In the genomic region with DNA sequence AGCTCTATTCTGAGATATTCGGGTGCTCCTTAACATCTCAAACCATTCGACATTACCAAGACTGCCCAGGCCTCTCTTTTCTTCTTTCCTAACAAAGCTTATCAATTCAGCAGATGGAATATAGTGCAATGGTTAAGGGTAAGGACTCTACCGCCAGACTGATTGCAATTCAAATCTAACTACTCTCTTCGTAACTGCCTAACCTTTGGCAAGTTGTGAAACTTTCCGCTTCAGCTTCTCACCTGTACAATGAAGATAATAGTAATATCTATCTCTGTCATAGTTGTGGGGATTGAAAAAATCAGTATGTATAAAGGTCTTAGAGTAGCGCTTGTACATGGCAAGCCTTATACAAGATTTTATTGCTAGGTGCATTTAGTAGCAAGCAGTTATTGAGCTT, we compare ENCODE assay signal across 8 cellular contexts. TPM values are rescaled to one million over a fixed set of nuclear protein-coding genes. Genes with fewer than 3 reads are reported as not detected.
A peak's percentile ranks its signal among the peaks of the same experiment; 100 is the strongest.
DNase-seq lines count a peak whose midpoint lies in the region; ATAC-seq, FAIRE-seq and TF ChIP-seq lines count a peak whose summit lies in the region.

No MANE protein-coding gene starts in this region.

- peak overlapping the region; percentile 98 for H3K27ac Mint-ChIP-seq in activated CD4-positive, alpha-beta T cell treated with anti-CD3 and anti-CD28 coated beads for 36 hours
- peak overlapping the region; percentile 93 for H3K27ac Mint-ChIP-seq in activated CD8-positive, alpha-beta T cell treated with anti-CD3 and anti-CD28 coated beads for 36 hours

- H3K9me1 ChIP-seq in keratinocyte (ENCODE audit: control insufficient read depth, extremely low read depth, insufficient read depth, low read length) = no peaks in the 10 kb centered on the region

- dilution Hi-C loops in keratinocyte (cut with MboI; ENCODE audit: extremely low pct_ligation_motif_present, low sequenced_read_pairs) = no loop called here

- H3K79me2 ChIP-seq in keratinocyte (ENCODE audit: control insufficient read depth, insufficient read depth, low read length) = peaks cover 61% of the 10 kb centered on the region

- H2AFZ ChIP-seq in keratinocyte (ENCODE audit: control insufficient read depth, low read length) = peak overlapping the region; percentile 36

- POLR2A ChIA-PET in activated CD4-positive, alpha-beta T cell treated with anti-CD3 and anti-CD28 coated beads for 36 hours (lab: Charles Lee) = no interaction called here
- POLR2A ChIA-PET in activated CD8-positive, alpha-beta T cell treated with anti-CD3 and anti-CD28 coated beads for 36 hours (lab: Charles Lee) = interaction anchor here (1.0 to 1.3 kb wide), 3 partner anchors 8 to 13 kb away, joined by 3 to 4 read pairs (median 3); no protein-coding TSS in a partner anchor

- FAIRE-seq in keratinocyte (lab: Jason Lieb, UNC) (no peak), D721Med (lab: Jason Lieb, UNC) (no peak)

- H3K4me1 Mint-ChIP-seq in activated CD4-positive, alpha-beta T cell treated with anti-CD3 and anti-CD28 coated beads for 36 hours = peaks cover 47% of the 10 kb centered on the region
- peaks cover 50% of the 10 kb centered on the region for H3K4me1 Mint-ChIP-seq in activated CD8-positive, alpha-beta T cell treated with anti-CD3 and anti-CD28 coated beads for 36 hours (ENCODE audit: low read depth)

- H3K9me3 Mint-ChIP-seq in activated CD4-positive, alpha-beta T cell treated with anti-CD3 and anti-CD28 coated beads for 36 hours (ENCODE audit: low read depth) = no peaks in the 10 kb centered on the region
- H3K9me3 Mint-ChIP-seq in activated CD8-positive, alpha-beta T cell treated with anti-CD3 and anti-CD28 coated beads for 36 hours = no peaks in the 10 kb centered on the region

- no peak for ATAC-seq in activated CD4-positive, alpha-beta T cell treated with anti-CD3 and anti-CD28 coated beads for 36 hours
- no peak for ATAC-seq in activated CD8-positive, alpha-beta T cell treated with anti-CD3 and anti-CD28 coated beads for 36 hours
- no peak for ATAC-seq in GM18511 (IDR thresholded peaks at IDR 0.05; ENCODE audit: unreplicated experiment)

- H3K4me2 ChIP-seq in keratinocyte (ENCODE audit: control insufficient read depth, extremely low read depth, insufficient read depth, low read depth, low read length) = peak overlapping the region; percentile 97

- H3K9me3 ChIP-seq in keratinocyte (ENCODE audit: control insufficient read depth, low read depth, low read length) = no peaks in the 10 kb centered on the region
- H3K9me3 ChIP-seq in testis = no peaks in the 10 kb centered on the region

- TF ChIP-seq CTCF in activated CD8-positive, alpha-beta T cell treated with anti-CD3 and anti-CD28 coated beads for 36 hours (IDR thresholded peaks at IDR 0.05) = no peak
- no peak for TF ChIP-seq CTCF in keratinocyte (optimal IDR thresholded peaks at IDR 0.05 in 1 of 3, IDR thresholded peaks at IDR 0.05 in 1 of 3, conservative IDR thresholded peaks at IDR 0.05 in 1 of 3; ENCODE audit: extremely low read depth in 1 of 3, insufficient read depth in 2 of 3, low read length in 3 of 3)
- no peak for TF ChIP-seq CTCF in testis (IDR thresholded peaks at IDR 0.05)
- no peak for TF ChIP-seq CTCF in D721Med (IDR thresholded peaks at IDR 0.05; ENCODE audit: insufficient read depth, missing control alignments)

- H3K36me3 Mint-ChIP-seq in activated CD4-positive, alpha-beta T cell treated with anti-CD3 and anti-CD28 coated beads for 36 hours (ENCODE audit: low read depth) = peaks cover 26% of the 10 kb centered on the region
- H3K36me3 Mint-ChIP-seq in activated CD8-positive, alpha-beta T cell treated with anti-CD3 and anti-CD28 coated beads for 36 hours (ENCODE audit: low read depth) = peaks cover 31% of the 10 kb centered on the region

- no peaks in the 10 kb centered on the region for H4K20me1 ChIP-seq in keratinocyte (ENCODE audit: control insufficient read depth, extremely low read depth, insufficient read depth, low read length)

- no peaks in the 10 kb centered on the region for H3K27me3 Mint-ChIP-seq in activated CD4-positive, alpha-beta T cell treated with anti-CD3 and anti-CD28 coated beads for 36 hours
- no peaks in the 10 kb centered on the region for H3K27me3 Mint-ChIP-seq in activated CD8-positive, alpha-beta T cell treated with anti-CD3 and anti-CD28 coated beads for 36 hours

- peak overlapping the region; percentile 86 to 99 (median 98) for H3K4me3 ChIP-seq in keratinocyte (ENCODE audit: control insufficient read depth in 2 of 3, extremely low read depth in 1 of 3, insufficient read depth in 2 of 3, low read depth in 1 of 3, low read length in 3 of 3)
- peak overlapping the region; percentile 81 to 96 for H3K4me3 ChIP-seq in testis

- 12 to 14% methylated on average over 6 of the region's 6 CpGs for WGBS in testis, 2 donors

- intact Hi-C loops in activated CD4-positive, alpha-beta T cell treated with anti-CD3 and anti-CD28 coated beads for 36 hours (cut with DNase I, micrococcal nuclease) = loop anchor here (2.0 kb wide), 2 partner anchors 60 to 1914 kb away; a partner anchor contains a TSS
- intact Hi-C loops in activated CD8-positive, alpha-beta T cell treated with anti-CD3 and anti-CD28 coated beads for 36 hours (cut with micrococcal nuclease) = no loop called here
- intact Hi-C loops in testis (cut with DNase I; ENCODE audit: low total_unique reads) = no loop called here

- peaks cover 14% of the 10 kb centered on the region for H3K4me1 ChIP-seq in keratinocyte (ENCODE audit: control insufficient read depth, extremely low read depth, insufficient read depth, low read length)
- H3K4me1 ChIP-seq in testis = peaks cover 10% of the 10 kb centered on the region

- CTCF ChIA-PET in activated CD4-positive, alpha-beta T cell treated with anti-CD3 and anti-CD28 coated beads for 36 hours (lab: Charles Lee) = interaction anchor here (0.6 to 1.3 kb wide), 5 partner anchors 15 to 310 kb away, joined by 3 to 5 read pairs (median 3); no protein-coding TSS in a partner anchor
- CTCF ChIA-PET in activated CD8-positive, alpha-beta T cell treated with anti-CD3 and anti-CD28 coated beads for 36 hours (lab: Charles Lee) = interaction anchor here (1.3 to 4.3 kb wide), 3 partner anchors 19 to 126 kb away, joined by 3 to 15 read pairs (median 3); no protein-coding TSS in a partner anchor

- H3K27ac ChIP-seq in keratinocyte (ENCODE audit: control insufficient read depth, insufficient read depth, low read length) = peak overlapping the region; percentile 95
- peak overlapping the region; percentile 89 to 90 for H3K27ac ChIP-seq in testis

- H3K36me3 ChIP-seq in keratinocyte (ENCODE audit: control insufficient read depth in 2 of 2, extremely low read depth in 1 of 2, insufficient read depth in 2 of 2, low read length in 2 of 2) (no peaks in the 10 kb centered on the region), testis (ENCODE audit: low read depth, missing control alignments) (no peaks in the 10 kb centered on the region)

- H3K27me3 ChIP-seq in keratinocyte (ENCODE audit: control insufficient read depth, extremely low read depth, insufficient read depth, low read length) (no peaks in the 10 kb centered on the region), testis (no peaks in the 10 kb centered on the region)

- H3K9ac ChIP-seq in keratinocyte (ENCODE audit: control insufficient read depth, extremely low read depth, insufficient read depth, low read length) = peak overlapping the region; percentile 95

- peak overlapping the region; percentile 96 for H3K4me3 Mint-ChIP-seq in activated CD4-positive, alpha-beta T cell treated with anti-CD3 and anti-CD28 coated beads for 36 hours
- H3K4me3 Mint-ChIP-seq in activated CD8-positive, alpha-beta T cell treated with anti-CD3 and anti-CD28 coated beads for 36 hours = peak overlapping the region; percentile 92

- no peak for DNase-seq in activated CD4-positive, alpha-beta T cell treated with anti-CD3 and anti-CD28 coated beads for 36 hours
- DNase-seq in activated CD4-positive, alpha-beta T cell treated with anti-CD3 and anti-CD28 coated beads for 4 hours = no peak
- DNase-seq in activated CD8-positive, alpha-beta T cell treated with anti-CD3 and anti-CD28 coated beads for 36 hours = no peak
- DNase-seq in keratinocyte (ENCODE audit: low read depth, low spot score) = no peak
- DNase-seq in testis = no peak
- no peak for DNase-seq in occipital lobe (lab: John Stamatoyannopoulos, UW)
- DNase-seq in D721Med (ENCODE audit: insufficient read length, low spot score) = no peak

- TF ChIP-seq POLR2A in testis (IDR thresholded peaks at IDR 0.05) = no peak

RNA-seq across cellular contexts. Expression of a gene that starts 1.0 kb away (rescaled TPM):
- total RNA-seq in activated CD4-positive, alpha-beta T cell treated with anti-CD3 and anti-CD28 coated beads for 36 hours = 10 to 100 TPM; 69.7 to 85.1 TPM
- 10 to 100 TPM; 67.7 to 69.4 TPM for total RNA-seq in activated CD8-positive, alpha-beta T cell treated with anti-CD3 and anti-CD28 coated beads for 36 hours
- polyA plus RNA-seq in keratinocyte (22.5 to 48.0 TPM (median 25.4 TPM) in 3 replicates), testis (ENCODE audit: insufficient read depth, low read depth, low replicate concordance) (23.2 TPM)
- 27.9 TPM for polyA plus RNA-seq in keratinocyte (2011; ENCODE audit: low read depth)
- polyA plus RNA-seq in keratinocyte (2011; cell fraction: cytosol; rRNA removed) = 20.9 and 38.0 TPM in 2 replicates
- polyA plus RNA-seq in keratinocyte (2011; cell fraction: nucleus; rRNA removed) = 25.8 and 42.3 TPM in 2 replicates
- polyA plus RNA-seq in keratinocyte (2012; ENCODE audit: low replicate concordance) = 20.0 and 28.2 TPM in 2 replicates
- polyA minus RNA-seq in keratinocyte = 4.9 to 22.4 TPM (median 10.6 TPM) in 3 replicates
- polyA minus RNA-seq in keratinocyte (2011; cell fraction: cytosol; rRNA and poly(A)+ RNA removed) = 37.8 TPM
- 27.1 and 34.6 TPM in 2 replicates for polyA minus RNA-seq in keratinocyte (2011; cell fraction: nucleus; rRNA and poly(A)+ RNA removed)
- total RNA-seq in testis (10 to 100 TPM; 25.6 to 52.8 TPM), occipital lobe (85.0 TPM)

RNA-seq across cellular contexts. Expression of a gene that starts 1.5 kb away (rescaled TPM):
- 10 to 100 TPM; 16.1 to 16.9 TPM for total RNA-seq in activated CD4-positive, alpha-beta T cell treated with anti-CD3 and anti-CD28 coated beads for 36 hours
- total RNA-seq in activated CD8-positive, alpha-beta T cell treated with anti-CD3 and anti-CD28 coated beads for 36 hours = 10 to 100 TPM; 20.6 to 22.3 TPM
- polyA plus RNA-seq in keratinocyte (15.4 to 32.1 TPM (median 28.4 TPM) in 3 replicates), testis (ENCODE audit: insufficient read depth, low read depth, low replicate concordance) (26.1 TPM)
- 5.0 TPM for polyA plus RNA-seq in keratinocyte (2011; ENCODE audit: low read depth)
- 6.6 and 9.4 TPM in 2 replicates for polyA plus RNA-seq in keratinocyte (2011; cell fraction: cytosol; rRNA removed)
- 79.8 and 86.5 TPM in 2 replicates for polyA plus RNA-seq in keratinocyte (2011; cell fraction: nucleus; rRNA removed)
- 10.4 and 11.9 TPM in 2 replicates for polyA plus RNA-seq in keratinocyte (2012; ENCODE audit: low replicate concordance)
- 14.3 to 42.5 TPM (median 16.6 TPM) in 3 replicates for polyA minus RNA-seq in keratinocyte
- polyA minus RNA-seq in keratinocyte (2011; cell fraction: cytosol; rRNA and poly(A)+ RNA removed) = 13.4 TPM
- polyA minus RNA-seq in keratinocyte (2011; cell fraction: nucleus; rRNA and poly(A)+ RNA removed) = 24.7 and 49.5 TPM in 2 replicates
- total RNA-seq in testis (10 to 100 TPM; 37.2 to 37.9 TPM), occipital lobe (36.0 TPM)

Comparison
In these comparisons a context has a peak if more than half of its experiments do, and no peak if none do; other contexts are left out.
1. intact Hi-C loops: an anchor here in activated CD4-positive, alpha-beta T cell treated with anti-CD3 and anti-CD28 coated beads for 36 hours (2.0 kb wide); none called in activated CD8-positive, alpha-beta T cell treated with anti-CD3 and anti-CD28 coated beads for 36 hours and testis.